ENCODE assay signal across 25 cellular contexts in genomic region chr1:225946082-225946620, GRCh38. TPM values are rescaled to one million over a fixed set of nuclear protein-coding genes. Genes with fewer than 3 reads are reported as not detected.
"Had no signal": no experiment of that assay in that cellular context is flagged by ENCODE, and none has a peak within 500 bp of the region (broad histone marks: within the 10 kb centered on the region; RNA-seq: fewer than 3 reads in every experiment).

No MANE protein-coding gene starts in this region.

- H3K9me3 Mint-ChIP-seq: activated CD8-positive, alpha-beta T cell treated with anti-CD3 and anti-CD28 coated beads for 36 hours; activated naive CD4-positive, alpha-beta T cell treated with anti-CD3 and anti-CD28 coated beads, Interleukin-2, amount 50 U/mL, for 72 hours; activated T-cell treated with anti-CD3 and anti-CD28 coated beads, Interleukin-2, amount 50 U/mL, for 4 hours; activated T-helper 2 cell treated with anti-CD3 and anti-CD28 coated beads, Interferon-gamma antibody, Interleukin-2, Interleukin-4, amounts not matched to agents 10 μg/mL and 5 μg/mL and 100 μg/mL, durations not matched to agents 14 hours and 24 hours and 36 hours had no signal

- DNase-seq: activated CD4-positive, alpha-beta T cell treated with anti-CD3 and anti-CD28 coated beads for 1 hour; activated CD4-positive, alpha-beta T cell treated with anti-CD3 and anti-CD28 coated beads, Interleukin-2, amount 50 U/mL, for 1 hour; activated CD8-positive, alpha-beta T cell treated with anti-CD3 and anti-CD28 coated beads for 36 hours; activated T-cell treated with anti-CD3 and anti-CD28 coated beads, Interleukin-2, amount 50 U/mL, for 4 hours; central memory CD4-positive, alpha-beta T cell; foreskin melanocyte; heart right ventricle; islet precursor cell; left cardiac atrium; left ventricle myocardium superior; right lobe of liver; stimulated activated CD4-positive, alpha-beta T cell treated with anti-CD3 and anti-CD28 coated beads, Interleukin-12 subunit alpha, Interleukin-12 subunit beta, amount 100 ng/mL, for 4 hours; stimulated activated CD4-positive, alpha-beta T cell treated with anti-CD3 and anti-CD28 coated beads, Interleukin-4, amount 100 ng/mL, for 1 hour; stimulated activated naive CD8-positive, alpha-beta T cell treated with anti-CD3 and anti-CD28 coated beads, Interleukin-15, Interleukin-2, amounts not matched to agents 100 U/mL and 50 U/mL, for 24 hours; T-helper 2 cell; upper lobe of left lung had no signal

- H3K4me3 ChIP-seq: breast epithelium, esophagus muscularis mucosa, heart right ventricle, right lobe of liver, upper lobe of left lung, vagina had no signal

- H3K4me3 Mint-ChIP-seq: activated CD8-positive, alpha-beta T cell treated with anti-CD3 and anti-CD28 coated beads for 36 hours; activated T-cell treated with anti-CD3 and anti-CD28 coated beads, Interleukin-2, amount 50 U/mL, for 4 hours had no signal

- H3K27ac ChIP-seq: breast epithelium, esophagus muscularis mucosa, heart right ventricle, right lobe of liver, upper lobe of left lung, vagina had no signal

- H3K36me3 ChIP-seq: breast epithelium, esophagus muscularis mucosa, heart right ventricle, right lobe of liver, upper lobe of left lung, vagina had no signal

- H3K27ac Mint-ChIP-seq: activated CD8-positive, alpha-beta T cell treated with anti-CD3 and anti-CD28 coated beads for 36 hours; activated T-helper 2 cell treated with anti-CD3 and anti-CD28 coated beads, Interferon-gamma antibody, Interleukin-2, Interleukin-4, amounts not matched to agents 10 μg/mL and 5 μg/mL and 100 μg/mL, durations not matched to agents 14 hours and 24 hours and 36 hours had no signal

- H3K27me3 Mint-ChIP-seq: activated CD8-positive, alpha-beta T cell treated with anti-CD3 and anti-CD28 coated beads for 36 hours had no signal

- ATAC-seq: activated CD8-positive, alpha-beta T cell treated with anti-CD3 and anti-CD28 coated beads for 36 hours; activated naive CD4-positive, alpha-beta T cell treated with anti-CD3 and anti-CD28 coated beads, Interleukin-2, amount 50 U/mL, for 72 hours; activated T-cell treated with anti-CD3 and anti-CD28 coated beads, Interleukin-2, amount 50 U/mL, for 4 hours; heart right ventricle; left cardiac atrium; left ventricle myocardium superior; right lobe of liver; stimulated activated naive CD8-positive, alpha-beta T cell treated with anti-CD3 and anti-CD28 coated beads, Interleukin-15, Interleukin-2, amounts not matched to agents 100 U/mL and 50 U/mL, for 24 hours had no signal

- H3K27me3 ChIP-seq: breast epithelium, right lobe of liver, upper lobe of left lung, vagina had no signal

- H3K9me3 ChIP-seq: breast epithelium, esophagus muscularis mucosa, heart right ventricle, right lobe of liver, upper lobe of left lung, vagina had no signal

- H3K4me1 ChIP-seq: right lobe of liver had no signal

- H3K36me3 Mint-ChIP-seq: activated naive CD4-positive, alpha-beta T cell treated with anti-CD3 and anti-CD28 coated beads, Interleukin-2, amount 50 U/mL, for 72 hours had no signal

RNA-seq across cellular contexts. Expression of gene LEFTY2, which starts 5.1 kb away (rescaled TPM):
- total RNA-seq: activated CD8-positive, alpha-beta T cell treated with anti-CD3 and anti-CD28 coated beads for 36 hours; activated naive CD4-positive, alpha-beta T cell treated with anti-CD3 and anti-CD28 coated beads, Interleukin-2, amount 50 U/mL, for 72 hours; activated T-cell treated with anti-CD3 and anti-CD28 coated beads, Interleukin-2, amount 50 U/mL, for 4 hours; activated T-helper 2 cell treated with anti-CD3 and anti-CD28 coated beads, Interferon-gamma antibody, Interleukin-2, Interleukin-4, amounts not matched to agents 10 μg/mL and 5 μg/mL and 100 μg/mL, durations not matched to agents 14 hours and 24 hours and 36 hours; glomerular endothelial cell; lung microvascular endothelial cell; osteoblast had no signal
- polyA plus RNA-seq: neural cell had no signal

RNA-seq across cellular contexts. Expression of gene LEFTY1, which starts 57.2 kb away (rescaled TPM):
- total RNA-seq: activated T-helper 2 cell treated with anti-CD3 and anti-CD28 coated beads, Interferon-gamma antibody, Interleukin-2, Interleukin-4, amounts not matched to agents 10 μg/mL and 5 μg/mL and 100 μg/mL, durations not matched to agents 14 hours and 24 hours and 36 hours; glomerular endothelial cell; left ventricle myocardium superior; lung microvascular endothelial cell; osteoblast; vagina had no signal
